ENCODE assay signal across 14 cellular contexts in genomic region chr15:71079208-71080044, GRCh38. TPM values are rescaled to one million over a fixed set of nuclear protein-coding genes. Genes with fewer than 3 reads are reported as not detected.
DNase-seq lines count a peak whose midpoint lies in the region; ATAC-seq and TF ChIP-seq lines count a peak whose summit lies in the region.
"Had no signal": no experiment of that assay in that cellular context is flagged by ENCODE, and none has a peak within 500 bp of the region (broad histone marks: within the 10 kb centered on the region; RNA-seq: fewer than 3 reads in every experiment).

No MANE protein-coding gene starts in this region.

- no peak overlapping the region for H4K91ac ChIP-seq in trophoblast cell (ENCODE audit: low read depth, low read length)

- no peak overlapping the region for H3K4me2 ChIP-seq in trophoblast cell (ENCODE audit: low read length)

- H3K79me2 ChIP-seq in trophoblast cell (ENCODE audit: control insufficient read depth, insufficient read depth, low read length, poor library complexity) = no peaks in the 10 kb centered on the region

- H3K18ac ChIP-seq in trophoblast cell (ENCODE audit: low read length) = no peak overlapping the region

- no peaks in the 10 kb centered on the region for H3K9me3 Mint-ChIP-seq in stimulated activated naive CD8-positive, alpha-beta T cell treated with anti-CD3 and anti-CD28 coated beads, Interleukin-15, amount 100 ng/mL, for 72 hours

- no peak for ATAC-seq in stimulated activated naive CD8-positive, alpha-beta T cell treated with anti-CD3 and anti-CD28 coated beads, Interleukin-15, amount 100 ng/mL, for 72 hours
- no peak for ATAC-seq in GM21515 (IDR thresholded peaks at IDR 0.05; ENCODE audit: unreplicated experiment)
- ATAC-seq: activated CD8-positive, alpha-beta T cell treated with anti-CD3 and anti-CD28 coated beads, Interleukin-2, amount 10 ng/mL, durations not matched to agents 7 days and 5 days; activated naive CD8-positive, alpha-beta T cell treated with anti-CD3 and anti-CD28 coated beads, Interleukin-2, amount 50 U/mL, for 24 hours had no signal

- H2AFZ ChIP-seq in trophoblast cell (ENCODE audit: insufficient read depth, low read length, poor library complexity) = no peak overlapping the region

- H3K27ac Mint-ChIP-seq in stimulated activated naive CD8-positive, alpha-beta T cell treated with anti-CD3 and anti-CD28 coated beads, Interleukin-15, amount 100 ng/mL, for 72 hours = no peak overlapping the region
- H3K27ac Mint-ChIP-seq: activated CD8-positive, alpha-beta T cell treated with anti-CD3 and anti-CD28 coated beads, Interleukin-2, amount 10 ng/mL, durations not matched to agents 7 days and 5 days; activated naive CD8-positive, alpha-beta T cell treated with anti-CD3 and anti-CD28 coated beads, Interleukin-2, amount 50 U/mL, for 24 hours; naive B cell had no signal

- no peak for TF ChIP-seq POLR2A in erythroblast (IDR thresholded peaks at IDR 0.05; ENCODE audit: low read length)

- peaks cover 36% of the 10 kb centered on the region for H3K27me3 Mint-ChIP-seq in stimulated activated naive CD8-positive, alpha-beta T cell treated with anti-CD3 and anti-CD28 coated beads, Interleukin-15, amount 100 ng/mL, for 72 hours

- H4K12ac ChIP-seq in trophoblast cell (ENCODE audit: low read depth, low read length) = no peak overlapping the region

- H3K9ac ChIP-seq in trophoblast cell (ENCODE audit: low read length) = no peak overlapping the region

- H3K14ac ChIP-seq in trophoblast cell (ENCODE audit: low read length) = no peak overlapping the region

- peaks cover 26% of the 10 kb centered on the region for H3K4me1 ChIP-seq in SJSA1 (replicated peaks)
- peaks cover 2 to 8% of the 10 kb centered on the region in 2 experiments for H3K4me1 ChIP-seq in trophoblast cell (ENCODE audit: control insufficient read depth in 1 of 2, insufficient read depth in 2 of 2, low read length in 2 of 2)

- no peak overlapping the region for H3K4me3 Mint-ChIP-seq in stimulated activated naive CD8-positive, alpha-beta T cell treated with anti-CD3 and anti-CD28 coated beads, Interleukin-15, amount 100 ng/mL, for 72 hours
- H3K4me3 Mint-ChIP-seq: activated CD8-positive, alpha-beta T cell treated with anti-CD3 and anti-CD28 coated beads, Interleukin-2, amount 10 ng/mL, durations not matched to agents 7 days and 5 days; activated naive CD8-positive, alpha-beta T cell treated with anti-CD3 and anti-CD28 coated beads, Interleukin-2, amount 50 U/mL, for 24 hours; naive B cell had no signal

- H4K8ac ChIP-seq in trophoblast cell (ENCODE audit: low read depth, low read length) = no peak overlapping the region

- no peak overlapping the region for H2BK5ac ChIP-seq in trophoblast cell (ENCODE audit: low read depth, low read length, poor library complexity)

- H3K36me3 ChIP-seq in SJSA1 (no peaks in the 10 kb centered on the region), trophoblast cell (ENCODE audit: control insufficient read depth in 1 of 2, insufficient read depth in 2 of 2, low read length in 2 of 2) (no peaks in the 10 kb centered on the region), H7 (replicated peaks; ENCODE audit: control insufficient read depth, insufficient read depth, low read length) (no peaks in the 10 kb centered on the region)
- H3K36me3 ChIP-seq: uterus had no signal

- no peaks in the 10 kb centered on the region for H3K27me3 ChIP-seq in SJSA1 (replicated peaks)
- H3K27me3 ChIP-seq in trophoblast cell (ENCODE audit: insufficient read depth, low read length) = no peaks in the 10 kb centered on the region
- peaks cover 17% of the 10 kb centered on the region for H3K27me3 ChIP-seq in H7 (ENCODE audit: control insufficient read depth, insufficient read depth, low read length)
- H3K27me3 ChIP-seq: uterus had no signal

- H3K4me3 ChIP-seq in SJSA1 = no peak overlapping the region
- H3K4me3 ChIP-seq in fibroblast of pulmonary artery (replicated peaks; ENCODE audit: low read depth, low read length) = no peak overlapping the region
- no peak overlapping the region for H3K4me3 ChIP-seq in trophoblast cell (ENCODE audit: low read depth, low read length)
- H3K4me3 ChIP-seq in H7 (ENCODE audit: insufficient read depth, low read depth, low read length) = no peak overlapping the region
- H3K4me3 ChIP-seq: uterus had no signal

- H3K9me3 ChIP-seq in SJSA1 (replicated peaks) (no peaks in the 10 kb centered on the region), trophoblast cell (ENCODE audit: insufficient read depth, low read depth, low read length) (peaks cover 2% of the 10 kb centered on the region)
- H3K9me3 ChIP-seq: uterus had no signal

- no peak overlapping the region for H2BK12ac ChIP-seq in trophoblast cell (ENCODE audit: low read length)

- H3K79me1 ChIP-seq in trophoblast cell (ENCODE audit: low read length) = no peaks in the 10 kb centered on the region

- no peak overlapping the region for H3K4ac ChIP-seq in trophoblast cell (ENCODE audit: low read depth, low read length)

- H3K4me1 Mint-ChIP-seq in stimulated activated naive CD8-positive, alpha-beta T cell treated with anti-CD3 and anti-CD28 coated beads, Interleukin-15, amount 100 ng/mL, for 72 hours = no peaks in the 10 kb centered on the region
- H3K4me1 Mint-ChIP-seq: activated naive CD8-positive, alpha-beta T cell treated with anti-CD3 and anti-CD28 coated beads, Interleukin-2, amount 50 U/mL, for 24 hours; naive B cell had no signal

- H2AK5ac ChIP-seq in trophoblast cell (ENCODE audit: low read length) = no peak overlapping the region

- TF ChIP-seq CTCF in fibroblast of pulmonary artery (IDR thresholded peaks at IDR 0.05; ENCODE audit: low read length, missing control alignments) = no peak

- DNase-seq in EH (ENCODE audit: low read depth) = peak; percentile 97
- peak; percentile 55 to 65 for DNase-seq in SJSA1 (ENCODE audit: low read depth in 1 of 2, low spot score in 2 of 2)
- DNase-seq in fibroblast of pulmonary artery (ENCODE audit: low read depth) = peak; percentile 86
- peak; percentile 80 to 88 for DNase-seq in trophoblast cell
- no peak for DNase-seq in stimulated activated naive CD8-positive, alpha-beta T cell treated with anti-CD3 and anti-CD28 coated beads, Interleukin-15, amount 100 ng/mL, for 72 hours
- DNase-seq in H7 = no peak
- DNase-seq in erythroblast (lab: John Stamatoyannopoulos, UW) = no peak
- DNase-seq: activated CD8-positive, alpha-beta T cell treated with anti-CD3 and anti-CD28 coated beads, Interleukin-2, amount 10 ng/mL, durations not matched to agents 7 days and 5 days; activated naive CD8-positive, alpha-beta T cell treated with anti-CD3 and anti-CD28 coated beads, Interleukin-2, amount 50 U/mL, for 24 hours; naive B cell; NCI-H1048; stimulated activated CD4-positive, alpha-beta T cell treated with anti-CD3 and anti-CD28 coated beads, Interleukin-2, amount 100 ng/mL, for 48 hours; uterus had no signal

- H2BK120ac ChIP-seq in trophoblast cell (ENCODE audit: insufficient read depth, low read length, poor library complexity) = no peak overlapping the region

- H3K23ac ChIP-seq in trophoblast cell (ENCODE audit: low read length) = no peak overlapping the region

- no CpG with 5 or more reads among the region's 6 CpGs for WGBS in trophoblast cell (ENCODE audit: extremely low coverage, insufficient coverage, insufficient read length)

- H3K27ac ChIP-seq in SJSA1 = peak overlapping the region; percentile 83
- no peak overlapping the region for H3K27ac ChIP-seq in trophoblast cell (ENCODE audit: low read depth, low read length)
- H3K27ac ChIP-seq: uterus had no signal

RNA-seq across cellular contexts. Expression of gene THSD4, which starts 35.8 kb away (rescaled TPM):
- total RNA-seq in SJSA1 (2014; rRNA removed; shearing (Covaris generic)) = 9.4 and 14.6 TPM in 2 replicates
- polyA plus RNA-seq in trophoblast cell (2013) = 1.1 and 1.2 TPM in 2 replicates
- 3.3 and 3.9 TPM in 2 replicates for total RNA-seq in H7 (2014; rRNA removed; shearing (Covaris generic))
- total RNA-seq: activated CD8-positive, alpha-beta T cell treated with anti-CD3 and anti-CD28 coated beads, Interleukin-2, amount 10 ng/mL, durations not matched to agents 7 days and 5 days had no signal

Comparison
In these comparisons a context has a peak if more than half of its experiments do, and no peak if none do; other contexts are left out.
1. DNase-seq: peak in EH (single experiment), SJSA1 (2 of 2), fibroblast of pulmonary artery (single experiment) and trophoblast cell (2 of 2); none in stimulated activated naive CD8-positive, alpha-beta T cell treated with anti-CD3 and anti-CD28 coated beads, Interleukin-15, amount 100 ng/mL, for 72 hours (0 of 2), H7 (single experiment) and erythroblast (0 of 2).